In the genomic region with DNA sequence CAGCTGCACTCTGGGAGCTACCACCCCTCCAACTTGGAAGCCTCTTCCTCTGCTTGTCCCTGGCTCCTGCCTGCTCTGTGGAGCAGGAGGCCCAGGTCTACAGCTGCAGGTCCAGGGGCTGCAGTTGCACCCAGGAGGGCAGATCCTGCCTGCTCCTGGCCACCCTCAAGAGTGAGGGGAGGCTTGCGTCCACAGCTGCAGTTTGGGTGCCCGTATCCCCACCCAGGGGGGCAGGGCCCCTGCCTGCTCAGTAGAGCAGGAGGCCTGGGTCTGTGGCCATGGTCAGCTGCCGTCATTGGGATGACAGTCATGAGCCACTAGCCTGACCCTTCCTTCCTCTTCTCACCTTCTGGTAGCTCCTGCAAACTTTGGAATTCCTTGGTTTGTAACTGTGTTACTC, we compare ENCODE assay signal across 21 cellular contexts. TPM values are rescaled to one million over a fixed set of nuclear protein-coding genes. Genes with fewer than 3 reads are reported as not detected.
DNase-seq lines count a peak whose midpoint lies in the region; ATAC-seq and TF ChIP-seq lines count a peak whose summit lies in the region.
"Had no signal": no experiment of that assay in that cellular context is flagged by ENCODE, and none has a peak within 500 bp of the region (broad histone marks: within the 10 kb centered on the region; RNA-seq: fewer than 3 reads in every experiment).

No MANE protein-coding gene starts in this region.

- no peaks in the 10 kb centered on the region for H3K9me3 Mint-ChIP-seq in stimulated activated memory B cell treated with anti-CD40 and anti-IgM and Interleukin-4, amounts not matched to agents 10 μg/mL and 1 μg/mL and 100 μg/mL, for 72 hours
- H3K9me3 Mint-ChIP-seq: CD4-positive, alpha-beta T cell; CD8-positive, alpha-beta memory T cell had no signal

- no peaks in the 10 kb centered on the region for H3K36me3 Mint-ChIP-seq in stimulated activated memory B cell treated with anti-CD40 and anti-IgM and Interleukin-4, amounts not matched to agents 10 μg/mL and 1 μg/mL and 100 μg/mL, for 72 hours
- H3K36me3 Mint-ChIP-seq: CD14-positive monocyte; CD8-positive, alpha-beta memory T cell had no signal

- H3K9me3 ChIP-seq in left ventricle myocardium inferior (replicated peaks), result no peaks in the 10 kb centered on the region
- H3K9me3 ChIP-seq: BE2C had no signal

- intact Hi-C loops in Right ventricle myocardium inferior (cut with DNase I) (no loop called here), left ventricle myocardium inferior (cut with micrococcal nuclease) (no loop called here), lower leg skin (cut with DNase I; ENCODE audit: low total_unique reads) (no loop called here)

- H3K4me3 ChIP-seq in left ventricle myocardium inferior (no peak overlapping the region), lower leg skin (ENCODE audit: low read depth, poor library complexity, severe bottlenecking) (no peak overlapping the region)
- H3K4me3 ChIP-seq: GM12878, GM23338 had no signal

- peaks cover 58% of the 10 kb centered on the region for H3K4me1 Mint-ChIP-seq in stimulated activated memory B cell treated with anti-CD40 and anti-IgM and Interleukin-4, amounts not matched to agents 10 μg/mL and 1 μg/mL and 100 μg/mL, for 72 hours

- 90 to 92% methylated on average over 3 of the region's 3 CpGs for WGBS in lower leg skin, 2 donors

- peak overlapping the region; percentile 62 for H3K27ac Mint-ChIP-seq in stimulated activated memory B cell treated with anti-CD40 and anti-IgM and Interleukin-4, amounts not matched to agents 10 μg/mL and 1 μg/mL and 100 μg/mL, for 72 hours
- H3K27ac Mint-ChIP-seq: CD14-positive monocyte; CD4-positive, alpha-beta T cell; CD8-positive, alpha-beta memory T cell; GM23338; H9 had no signal

- DNase-seq in Right ventricle myocardium inferior (ENCODE audit: missing footprints), result no peak
- DNase-seq in left ventricle myocardium inferior, result no peak
- peak; percentile 69 for DNase-seq in mesenteric fat pad (ENCODE audit: low spot score)
- no peak for DNase-seq in dedifferentiated amniotic fluid mesenchymal stem cell (ENCODE audit: extremely low spot score)
- DNase-seq in lower leg skin (ENCODE audit: low spot score in 2 of 2), result no peak
- DNase-seq: BE2C; CD4-positive, alpha-beta T cell; CD8-positive, alpha-beta memory T cell; DMS 273 treated with DMSO at 0.1 percent for 48 hours; DMS79; EL; GDM1; H9 had no signal

- H3K27ac ChIP-seq in left ventricle myocardium inferior (replicated peaks), result no peak overlapping the region
- H3K27ac ChIP-seq: 22Rv1; BLaER1 treated with 17β-estradiol and CSF1 and Interleukin-3, amounts not matched to agents 10 nM and 100 nM had no signal

- H3K27me3 Mint-ChIP-seq in stimulated activated memory B cell treated with anti-CD40 and anti-IgM and Interleukin-4, amounts not matched to agents 10 μg/mL and 1 μg/mL and 100 μg/mL, for 72 hours, result no peaks in the 10 kb centered on the region

- peak; percentile 5 for ATAC-seq in Right ventricle myocardium inferior
- ATAC-seq in stimulated activated memory B cell treated with anti-CD40 and anti-IgM and Interleukin-4, amounts not matched to agents 10 μg/mL and 1 μg/mL and 100 μg/mL, for 72 hours, result no peak
- ATAC-seq: GM12878, GM23338, HCT116 had no signal

- H3K4me3 Mint-ChIP-seq in stimulated activated memory B cell treated with anti-CD40 and anti-IgM and Interleukin-4, amounts not matched to agents 10 μg/mL and 1 μg/mL and 100 μg/mL, for 72 hours, result no peak overlapping the region
- H3K4me3 Mint-ChIP-seq: CD4-positive, alpha-beta T cell; CD8-positive, alpha-beta memory T cell; GM23338; H9 had no signal

- no peak for TF ChIP-seq CTCF in left ventricle myocardium inferior (IDR thresholded peaks at IDR 0.05; ENCODE audit: borderline replicate concordance)
- no peak for TF ChIP-seq CTCF in lower leg skin (IDR thresholded peaks at IDR 0.05)

- TF ChIP-seq POLR2A in lower leg skin (IDR thresholded peaks at IDR 0.05), result no peak

- H3K36me3 ChIP-seq in left ventricle myocardium inferior, result no peaks in the 10 kb centered on the region
- H3K36me3 ChIP-seq: BE2C had no signal

- H3K27me3 ChIP-seq in left ventricle myocardium inferior (ENCODE audit: low read depth), result peaks cover 46% of the 10 kb centered on the region
- H3K27me3 ChIP-seq: BE2C; BLaER1 treated with 17β-estradiol and CSF1 and Interleukin-3, amounts not matched to agents 10 nM and 100 nM had no signal

- no peaks in the 10 kb centered on the region for H3K4me1 ChIP-seq in left ventricle myocardium inferior

RNA-seq across cellular contexts. Expression of a gene that starts 25.1 kb away (rescaled TPM):
- total RNA-seq in Right ventricle myocardium inferior (2.6 TPM), left ventricle myocardium inferior (2.1 TPM), mesenteric fat pad (6.8 TPM), lower leg skin (1 to 10 TPM; 1.0 to 3.8 (median 2.7) TPM)
- total RNA-seq: CD8-positive, alpha-beta memory T cell; H4 had no signal
